Comparison of ENCODE assay signal across 8 cellular contexts in the genomic region with DNA sequence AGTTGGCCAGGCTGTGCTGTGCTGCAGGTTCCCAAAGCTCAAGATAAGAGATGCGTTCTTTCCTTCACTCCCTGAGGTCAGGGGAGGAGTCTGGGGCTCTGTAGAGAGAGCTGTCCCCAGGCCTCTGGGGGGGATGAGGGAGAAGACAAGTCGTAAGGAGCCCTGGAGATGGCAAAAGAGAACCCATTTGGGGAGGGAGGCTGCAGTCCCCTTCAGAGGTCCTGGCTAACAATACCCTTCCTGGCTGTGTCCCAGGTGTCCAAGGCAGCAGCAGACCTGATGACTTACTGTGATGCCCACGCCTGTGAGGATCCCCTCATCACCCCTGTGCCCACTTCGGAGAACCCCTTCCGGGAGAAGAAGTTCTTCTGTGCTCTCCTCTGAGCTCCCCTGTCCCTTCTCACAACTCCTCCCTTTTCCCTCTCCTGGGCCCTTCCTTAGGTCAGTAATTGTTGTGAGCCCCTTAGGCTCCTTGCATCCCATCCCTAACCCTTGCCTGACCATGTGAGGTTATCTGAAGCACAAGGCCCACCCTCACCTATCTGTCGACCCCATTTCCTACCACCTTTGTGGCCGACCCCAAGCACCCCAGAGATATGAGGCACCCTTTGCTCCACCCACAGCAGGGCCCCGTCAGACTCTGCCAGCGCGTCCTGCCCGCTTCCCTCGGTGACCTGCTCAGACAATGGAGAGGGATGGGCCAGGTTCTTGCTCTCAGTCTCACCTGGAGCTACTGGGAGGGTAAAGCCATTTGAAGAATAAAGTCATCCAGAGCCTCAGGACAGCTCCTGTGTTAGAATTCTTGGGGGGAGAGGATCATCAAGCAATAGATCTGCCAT. TPM values are rescaled to one million over a fixed set of nuclear protein-coding genes. Genes with fewer than 3 reads are reported as not detected.
A peak's percentile ranks its signal among the peaks of the same experiment; 100 is the strongest.
DNase-seq lines count a peak whose midpoint lies in the region; ATAC-seq and TF ChIP-seq lines count a peak whose summit lies in the region.

No MANE protein-coding gene starts in this region.

- no peaks in the 10 kb centered on the region for H3K27me3 Mint-ChIP-seq in activated CD8-positive, alpha-beta memory T cell treated with anti-CD3 and anti-CD28 coated beads, Interleukin-2, amount 10 ng/mL, durations not matched to agents 7 days and 5 days

- H3K14ac ChIP-seq in IMR-90 (replicated peaks; ENCODE audit: low read depth, low read length): peak overlapping the region; percentile 88
- peak overlapping the region; percentile 90 for H3K14ac ChIP-seq in trophoblast cell (ENCODE audit: low read length)

- H3K4me3 ChIP-seq in AG04449 (ENCODE audit: low read depth, low read length) (peak overlapping the region; percentile 62), IMR-90 (ENCODE audit: insufficient read depth, low read depth, low read length) (peak overlapping the region; percentile 54), esophagus muscularis mucosa (peak overlapping the region; percentile 57 to 70 (median 65)), trophoblast cell (ENCODE audit: low read depth, low read length) (peak overlapping the region; percentile 69)

- H3K4me1 Mint-ChIP-seq in activated CD8-positive, alpha-beta memory T cell treated with anti-CD3 and anti-CD28 coated beads, Interleukin-2, amount 10 ng/mL, durations not matched to agents 7 days and 5 days: peaks cover 65% of the 10 kb centered on the region

- peak overlapping the region; percentile 99 for H3K27ac Mint-ChIP-seq in activated CD8-positive, alpha-beta memory T cell treated with anti-CD3 and anti-CD28 coated beads, Interleukin-2, amount 10 ng/mL, durations not matched to agents 7 days and 5 days

- no peaks in the 10 kb centered on the region for H3K9me3 ChIP-seq in IMR-90 (ENCODE audit: control insufficient read depth, insufficient read depth, low read length)
- H3K9me3 ChIP-seq in esophagus muscularis mucosa: no peaks in the 10 kb centered on the region
- H3K9me3 ChIP-seq in trophoblast cell (ENCODE audit: insufficient read depth, low read depth, low read length): no peaks in the 10 kb centered on the region

- H3K23ac ChIP-seq in IMR-90 (ENCODE audit: low read depth, low read length): peak overlapping the region; percentile 55; the same call in 1 of the 2 replicates
- H3K23ac ChIP-seq in trophoblast cell (ENCODE audit: low read length): no peak overlapping the region

- no peaks in the 10 kb centered on the region for H4K20me1 ChIP-seq in IMR-90 (ENCODE audit: insufficient read depth, low read length)

- H2AK9ac ChIP-seq in IMR-90 (replicated peaks; ENCODE audit: low read depth, low read length, poor library complexity): peak overlapping the region; percentile 97

- DNase-seq in AG04449 (ENCODE audit: low read depth, low spot score) (no peak), IMR-90 (no peak), esophagus muscularis mucosa (ENCODE audit: extremely low spot score) (no peak), trophoblast cell (peak in 1 of 2 donors; percentile 25), cortex of kidney (lab: John Stamatoyannopoulos, UW) (no peak)
- DNase-seq in activated CD8-positive, alpha-beta memory T cell treated with anti-CD3 and anti-CD28 coated beads, Interleukin-2, amount 10 ng/mL, durations not matched to agents 7 days and 5 days: peak; percentile 77

- H3K9ac ChIP-seq in IMR-90 (ENCODE audit: low read depth, low read length): peak overlapping the region; percentile 82
- peak overlapping the region; percentile 88 for H3K9ac ChIP-seq in trophoblast cell (ENCODE audit: low read length)

- H2BK20ac ChIP-seq in IMR-90 (ENCODE audit: low read depth, low read length): no peak overlapping the region

- H4K5ac ChIP-seq in IMR-90 (ENCODE audit: low read depth, low read length): peak overlapping the region; percentile 86

- no peaks in the 10 kb centered on the region for H3K27me3 ChIP-seq in IMR-90 (ENCODE audit: control insufficient read depth, insufficient read depth, low read length)
- H3K27me3 ChIP-seq in esophagus muscularis mucosa: no peaks in the 10 kb centered on the region
- no peaks in the 10 kb centered on the region for H3K27me3 ChIP-seq in trophoblast cell (ENCODE audit: insufficient read depth, low read length)

- intact Hi-C loops in IMR-90 (cut with micrococcal nuclease): no loop called here
- intact Hi-C loops in esophagus muscularis mucosa (cut with DNase I): no loop called here

- peak overlapping the region; percentile 90 for H2AFZ ChIP-seq in IMR-90 (replicated peaks; ENCODE audit: low read length, poor library complexity)
- H2AFZ ChIP-seq in trophoblast cell (ENCODE audit: insufficient read depth, low read length, poor library complexity): peak overlapping the region; percentile 51

- peak overlapping the region; percentile 72 for H4K91ac ChIP-seq in IMR-90 (ENCODE audit: insufficient read depth, low read depth, low read length)
- H4K91ac ChIP-seq in trophoblast cell (ENCODE audit: low read depth, low read length): peak overlapping the region; percentile 76

- H3K4me1 ChIP-seq in IMR-90 (ENCODE audit: control insufficient read depth, insufficient read depth, low read length) (peaks cover 20% of the 10 kb centered on the region), esophagus muscularis mucosa (peaks cover 36 to 51% (median 44%) of the 10 kb centered on the region in 4 donors), trophoblast cell (ENCODE audit: control insufficient read depth in 1 of 2, insufficient read depth in 2 of 2, low read length in 2 of 2) (peaks cover 25 to 30% of the 10 kb centered on the region in 2 experiments)

- no peak overlapping the region for H2BK120ac ChIP-seq in IMR-90 (ENCODE audit: low read depth, low read length)
- peak overlapping the region; percentile 10 for H2BK120ac ChIP-seq in trophoblast cell (ENCODE audit: insufficient read depth, low read length, poor library complexity)

- peak overlapping the region; percentile 93 to 97 for H4K8ac ChIP-seq in IMR-90 (ENCODE audit: low read depth in 2 of 2, low read length in 2 of 2)
- H4K8ac ChIP-seq in trophoblast cell (ENCODE audit: low read depth, low read length): peak overlapping the region; percentile 88

- H3K36me3 ChIP-seq in IMR-90 (ENCODE audit: control insufficient read depth, insufficient read depth, low read length): peaks cover 20% of the 10 kb centered on the region
- H3K36me3 ChIP-seq in esophagus muscularis mucosa: peaks cover 17 to 32% (median 31%) of the 10 kb centered on the region in 4 donors
- H3K36me3 ChIP-seq in trophoblast cell (ENCODE audit: control insufficient read depth in 1 of 2, insufficient read depth in 2 of 2, low read length in 2 of 2): peaks cover 2 to 15% of the 10 kb centered on the region in 2 experiments

- POLR2A ChIA-PET in AG04449 (lab: Yijun Ruan, JAX) (interaction anchor here (1.0 to 4.5 kb wide), 8 partner anchors 16 to 308 kb away, joined by 3 to 24 read pairs (median 4); a partner anchor contains a TSS), IMR-90 (lab: Charles Lee; ENCODE audit: unreplicated experiment) (interaction anchor here (0.7 kb wide), 1 partner anchor 135 kb away, joined by 3 read pairs; a partner anchor contains a TSS)

- ATAC-seq in IMR-90 (ENCODE audit: low read depth) (no peak), HG03108 (IDR thresholded peaks at IDR 0.05; ENCODE audit: unreplicated experiment) (no peak), GM18520 (IDR thresholded peaks at IDR 0.05; ENCODE audit: unreplicated experiment) (no peak)
- ATAC-seq in activated CD8-positive, alpha-beta memory T cell treated with anti-CD3 and anti-CD28 coated beads, Interleukin-2, amount 10 ng/mL, durations not matched to agents 7 days and 5 days: peak; percentile 23

- H3K9me1 ChIP-seq in IMR-90 (ENCODE audit: insufficient read depth, low read length): peaks cover 17% of the 10 kb centered on the region

- no peaks in the 10 kb centered on the region for H3K9me3 Mint-ChIP-seq in activated CD8-positive, alpha-beta memory T cell treated with anti-CD3 and anti-CD28 coated beads, Interleukin-2, amount 10 ng/mL, durations not matched to agents 7 days and 5 days (ENCODE audit: low read depth)

- H3K18ac ChIP-seq in IMR-90 (ENCODE audit: low read depth, low read length) (peak overlapping the region; percentile 64; the same call in 1 of the 2 replicates), trophoblast cell (ENCODE audit: low read length) (peak overlapping the region; percentile 78)

- dilution Hi-C loops in IMR-90 (cut with HindIII; ENCODE audit: low sequenced_read_pairs, unreplicated experiment): no loop called here

- H3K4me2 ChIP-seq in IMR-90 (ENCODE audit: low read depth, low read length): peak overlapping the region; percentile 86
- H3K4me2 ChIP-seq in trophoblast cell (ENCODE audit: low read length): peak overlapping the region; percentile 90

- H3K79me1 ChIP-seq in IMR-90 (ENCODE audit: low read depth in 1 of 2, low read length in 2 of 2): peaks cover 20 to 61% of the 10 kb centered on the region in 2 experiments
- peaks cover 22% of the 10 kb centered on the region for H3K79me1 ChIP-seq in trophoblast cell (ENCODE audit: low read length)

- H4K12ac ChIP-seq in trophoblast cell (ENCODE audit: low read depth, low read length): peak overlapping the region; percentile 87

- H3K79me2 ChIP-seq in trophoblast cell (ENCODE audit: control insufficient read depth, insufficient read depth, low read length, poor library complexity): peaks cover 10% of the 10 kb centered on the region

- TF ChIP-seq RAD21 in IMR-90 (IDR thresholded peaks at IDR 0.05; ENCODE audit: low read length): no peak

- 50% methylated on average over 4 of the region's 12 CpGs; no CpG with 5 or more reads in 1 of the 2 experiments for WGBS in IMR-90 (ENCODE audit: extremely low coverage in 2 of 2, insufficient read length in 1 of 2), 2 experiments
- 35% methylated on average over 12 of the region's 12 CpGs for WGBS in esophagus muscularis mucosa
- no CpG with 5 or more reads among the region's 12 CpGs for WGBS in trophoblast cell (ENCODE audit: extremely low coverage, insufficient coverage, insufficient read length)

- TF ChIP-seq EP300 in esophagus muscularis mucosa (IDR thresholded peaks at IDR 0.05): no peak

- H3K4me3 Mint-ChIP-seq in activated CD8-positive, alpha-beta memory T cell treated with anti-CD3 and anti-CD28 coated beads, Interleukin-2, amount 10 ng/mL, durations not matched to agents 7 days and 5 days: peak overlapping the region; percentile 94

- H2BK5ac ChIP-seq in IMR-90 (ENCODE audit: low read depth, low read length, poor library complexity, severe bottlenecking) (peak overlapping the region; percentile 53), trophoblast cell (ENCODE audit: low read depth, low read length, poor library complexity) (peak overlapping the region; percentile 79)

- TF ChIP-seq CTCF in AG04449 (IDR thresholded peaks at IDR 0.05; ENCODE audit: insufficient read depth, low read length, missing control alignments): no peak
- no peak for TF ChIP-seq CTCF in IMR-90 (conservative IDR thresholded peaks at IDR 0.05; ENCODE audit: low read depth, low read length)
- TF ChIP-seq CTCF in esophagus muscularis mucosa (IDR thresholded peaks at IDR 0.05): no peak

- CTCF ChIA-PET in AG04449 (lab: Yijun Ruan, JAX): interaction anchor here (1.1 to 11.2 kb wide), 5 partner anchors 8 to 37 kb away, joined by 3 to 152 read pairs (median 3); a partner anchor contains a TSS
- CTCF ChIA-PET in IMR-90 (lab: Yijun Ruan, JAX): no interaction called here
- CTCF ChIA-PET in activated CD8-positive, alpha-beta memory T cell treated with anti-CD3 and anti-CD28 coated beads, Interleukin-2, amount 10 ng/mL, durations not matched to agents 7 days and 5 days (lab: Charles Lee): interaction anchor here (0.9 to 3.0 kb wide), 13 partner anchors 10 to 284 kb away, joined by 3 to 10 read pairs (median 4); a partner anchor contains a TSS

- peak overlapping the region; percentile 77 for H3K56ac ChIP-seq in IMR-90 (ENCODE audit: extremely low read depth, insufficient read depth, low read length)

- TF ChIP-seq POLR2A in IMR-90 (IDR thresholded peaks at IDR 0.05; ENCODE audit: low read depth, low read length): no peak
- TF ChIP-seq POLR2A in esophagus muscularis mucosa (IDR thresholded peaks at IDR 0.05; ENCODE audit: low read depth): no peak

- peak overlapping the region; percentile 86 for H3K4ac ChIP-seq in IMR-90 (ENCODE audit: low read depth, low read length)
- H3K4ac ChIP-seq in trophoblast cell (ENCODE audit: low read depth, low read length): peak overlapping the region; percentile 66

- H2BK12ac ChIP-seq in trophoblast cell (ENCODE audit: low read length): peak overlapping the region; percentile 6

- peaks cover 25% of the 10 kb centered on the region for H3K36me3 Mint-ChIP-seq in activated CD8-positive, alpha-beta memory T cell treated with anti-CD3 and anti-CD28 coated beads, Interleukin-2, amount 10 ng/mL, durations not matched to agents 7 days and 5 days

- BruUV-seq in IMR-90 (replicated peaks; lab: Mats Ljungman, UMichigan): no TSS peak

- in situ Hi-C loops in IMR-90 (cut with MboI; ENCODE audit: low sequenced_read_pairs): no loop called here

- H2AK5ac ChIP-seq in IMR-90 (ENCODE audit: low read depth, low read length): peak overlapping the region; percentile 58
- peak overlapping the region; percentile 69 for H2AK5ac ChIP-seq in trophoblast cell (ENCODE audit: low read length)

- peak overlapping the region; percentile 86 for H3K27ac ChIP-seq in IMR-90 (ENCODE audit: insufficient read depth, low read length)
- H3K27ac ChIP-seq in esophagus muscularis mucosa (replicated peaks in 1 of 4): peak overlapping the region; percentile 91 to 95 (median 92)
- peak overlapping the region; percentile 83 for H3K27ac ChIP-seq in trophoblast cell (ENCODE audit: low read depth, low read length)

- H2BK15ac ChIP-seq in IMR-90 (ENCODE audit: low read depth, low read length): no peak overlapping the region

RNA-seq across cellular contexts. Expression of a gene that starts 1.2 kb away (rescaled TPM):
- not detected in 2 replicates for total RNA-seq in IMR-90 (2012; rRNA removed)
- polyA plus RNA-seq in IMR-90 (2012; rRNA removed): not detected in 2 replicates
- polyA plus RNA-seq in IMR-90 (2012; cell fraction: cytosol; rRNA removed): 0.04 TPM in 1 of 2 replicates, not detected in the other
- polyA plus RNA-seq in IMR-90 (2012; cell fraction: nucleus; rRNA removed; ENCODE audit: low replicate concordance): 0.08 and 0.09 TPM in 2 replicates
- total RNA-seq in activated CD8-positive, alpha-beta memory T cell treated with anti-CD3 and anti-CD28 coated beads, Interleukin-2, amount 10 ng/mL, durations not matched to agents 7 days and 5 days: not detected
- 1 to 10 TPM in 2 of 4 donors, under 1 TPM in 2; 0.65 to 1.5 (median 1.0) TPM for total RNA-seq in esophagus muscularis mucosa
- polyA plus RNA-seq in trophoblast cell (2013): 0.31 and 0.32 TPM in 2 replicates

RNA-seq across cellular contexts. Expression of a gene that starts 1.4 kb away (rescaled TPM):
- total RNA-seq in IMR-90 (2012; rRNA removed): 19.4 and 26.2 TPM in 2 replicates
- 46.0 and 47.1 TPM in 2 replicates for polyA plus RNA-seq in IMR-90 (2012; rRNA removed)
- 37.9 and 52.3 TPM in 2 replicates for polyA plus RNA-seq in IMR-90 (2012; cell fraction: cytosol; rRNA removed)
- 39.4 and 80.6 TPM in 2 replicates for polyA plus RNA-seq in IMR-90 (2012; cell fraction: nucleus; rRNA removed; ENCODE audit: low replicate concordance)
- 10 to 100 TPM; 24.2 to 29.6 TPM for total RNA-seq in activated CD8-positive, alpha-beta memory T cell treated with anti-CD3 and anti-CD28 coated beads, Interleukin-2, amount 10 ng/mL, durations not matched to agents 7 days and 5 days
- total RNA-seq in esophagus muscularis mucosa: 10 to 100 TPM; 25.3 to 58.1 (median 39.2) TPM
- 39.4 and 47.0 TPM in 2 replicates for polyA plus RNA-seq in trophoblast cell (2013)

RNA-seq across cellular contexts. Expression of a gene that starts 18.6 kb away (rescaled TPM):
- total RNA-seq in IMR-90 (2012; rRNA removed) (3.9 and 5.0 TPM in 2 replicates), esophagus muscularis mucosa (10 to 100 TPM; 19.5 to 45.0 (median 36.7) TPM)
- polyA plus RNA-seq in IMR-90 (2012; rRNA removed): 25.5 and 30.2 TPM in 2 replicates
- polyA plus RNA-seq in IMR-90 (2012; cell fraction: cytosol; rRNA removed): 6.1 and 10.8 TPM in 2 replicates
- polyA plus RNA-seq in IMR-90 (2012; cell fraction: nucleus; rRNA removed; ENCODE audit: low replicate concordance): 5.3 and 17.3 TPM in 2 replicates
- 10 to 100 TPM; 61.6 to 66.6 TPM for total RNA-seq in activated CD8-positive, alpha-beta memory T cell treated with anti-CD3 and anti-CD28 coated beads, Interleukin-2, amount 10 ng/mL, durations not matched to agents 7 days and 5 days
- polyA plus RNA-seq in trophoblast cell (2013): 29.1 and 31.7 TPM in 2 replicates

RNA-seq across cellular contexts. Expression of a gene that starts 19.3 kb away (rescaled TPM):
- total RNA-seq in IMR-90 (2012; rRNA removed) (0.28 and 0.36 TPM in 2 replicates), esophagus muscularis mucosa (10 to 100 TPM; 29.9 to 48.2 (median 39.2) TPM)
- 0.84 and 1.1 TPM in 2 replicates for polyA plus RNA-seq in IMR-90 (2012; rRNA removed)
- polyA plus RNA-seq in IMR-90 (2012; cell fraction: cytosol; rRNA removed): 1.00 and 2.5 TPM in 2 replicates
- polyA plus RNA-seq in IMR-90 (2012; cell fraction: nucleus; rRNA removed; ENCODE audit: low replicate concordance): 1.1 and 1.5 TPM in 2 replicates
- under 1 TPM; 0.14 to 0.15 TPM for total RNA-seq in activated CD8-positive, alpha-beta memory T cell treated with anti-CD3 and anti-CD28 coated beads, Interleukin-2, amount 10 ng/mL, durations not matched to agents 7 days and 5 days
- 0.03 and 0.05 TPM in 2 replicates for polyA plus RNA-seq in trophoblast cell (2013)

RNA-seq across cellular contexts. Expression of a gene that starts 19.6 kb away (rescaled TPM):
- total RNA-seq in IMR-90 (2012; rRNA removed) (37.1 and 45.5 TPM in 2 replicates), esophagus muscularis mucosa (10 to 100 TPM; 12.9 to 22.9 (median 18.2) TPM)
- 29.1 and 32.9 TPM in 2 replicates for polyA plus RNA-seq in IMR-90 (2012; rRNA removed)
- polyA plus RNA-seq in IMR-90 (2012; cell fraction: cytosol; rRNA removed): 24.4 and 25.0 TPM in 2 replicates
- 13.9 and 30.1 TPM in 2 replicates for polyA plus RNA-seq in IMR-90 (2012; cell fraction: nucleus; rRNA removed; ENCODE audit: low replicate concordance)
- total RNA-seq in activated CD8-positive, alpha-beta memory T cell treated with anti-CD3 and anti-CD28 coated beads, Interleukin-2, amount 10 ng/mL, durations not matched to agents 7 days and 5 days: 10 to 100 TPM; 47.5 to 49.2 TPM
- polyA plus RNA-seq in trophoblast cell (2013): 62.8 and 63.8 TPM in 2 replicates
